ENCODE assay signal across 8 cellular contexts in genomic region chr3:195094211-195094921, GRCh38.
DNase-seq lines count a peak whose midpoint lies in the region; ATAC-seq and TF ChIP-seq lines count a peak whose summit lies in the region.

No MANE protein-coding gene starts in this region.

- no peak overlapping the region for H3K4me3 ChIP-seq in left ventricle myocardium inferior

- no peak overlapping the region for H3K4me3 Mint-ChIP-seq in activated CD8-positive, alpha-beta memory T cell treated with anti-CD3 and anti-CD28 coated beads, Interleukin-2, amount 10 ng/mL, durations not matched to agents 7 days and 5 days

- no peaks in the 10 kb centered on the region for H3K36me3 Mint-ChIP-seq in activated CD8-positive, alpha-beta memory T cell treated with anti-CD3 and anti-CD28 coated beads, Interleukin-2, amount 10 ng/mL, durations not matched to agents 7 days and 5 days

- H3K27me3 Mint-ChIP-seq in activated CD8-positive, alpha-beta memory T cell treated with anti-CD3 and anti-CD28 coated beads, Interleukin-2, amount 10 ng/mL, durations not matched to agents 7 days and 5 days, result peaks cover 2% of the 10 kb centered on the region

- H3K9me3 Mint-ChIP-seq in activated CD8-positive, alpha-beta memory T cell treated with anti-CD3 and anti-CD28 coated beads, Interleukin-2, amount 10 ng/mL, durations not matched to agents 7 days and 5 days (ENCODE audit: low read depth), result no peaks in the 10 kb centered on the region

- no peaks in the 10 kb centered on the region for H3K36me3 ChIP-seq in left ventricle myocardium inferior

- TF ChIP-seq CTCF in left ventricle myocardium inferior (IDR thresholded peaks at IDR 0.05; ENCODE audit: borderline replicate concordance), result no peak

- no peak overlapping the region for H3K27ac Mint-ChIP-seq in activated CD8-positive, alpha-beta memory T cell treated with anti-CD3 and anti-CD28 coated beads, Interleukin-2, amount 10 ng/mL, durations not matched to agents 7 days and 5 days

- H3K4me1 Mint-ChIP-seq in activated CD8-positive, alpha-beta memory T cell treated with anti-CD3 and anti-CD28 coated beads, Interleukin-2, amount 10 ng/mL, durations not matched to agents 7 days and 5 days, result peaks cover 2% of the 10 kb centered on the region

- no peak overlapping the region for H3K27ac ChIP-seq in left ventricle myocardium inferior (replicated peaks)

- H3K9me3 ChIP-seq in left ventricle myocardium inferior (replicated peaks), result no peaks in the 10 kb centered on the region

- no peaks in the 10 kb centered on the region for H3K27me3 ChIP-seq in left ventricle myocardium inferior (ENCODE audit: low read depth)

- CTCF ChIA-PET in activated CD8-positive, alpha-beta memory T cell treated with anti-CD3 and anti-CD28 coated beads, Interleukin-2, amount 10 ng/mL, durations not matched to agents 7 days and 5 days (lab: Charles Lee), result no interaction called here

- intact Hi-C loops in left ventricle myocardium inferior (cut with micrococcal nuclease), result no loop called here

- peak; percentile 75 for ATAC-seq in GM19455 (IDR thresholded peaks at IDR 0.05; ENCODE audit: unreplicated experiment)
- peak; percentile 88 for ATAC-seq in HG03432 (IDR thresholded peaks at IDR 0.05; ENCODE audit: unreplicated experiment)
- no peak for ATAC-seq in activated CD8-positive, alpha-beta memory T cell treated with anti-CD3 and anti-CD28 coated beads, Interleukin-2, amount 10 ng/mL, durations not matched to agents 7 days and 5 days

- peaks cover 18% of the 10 kb centered on the region for H3K4me1 ChIP-seq in left ventricle myocardium inferior

- DNase-seq in CD1c-positive myeloid dendritic cell (ENCODE audit: extremely low spot score) (peak; percentile 33), left ventricle myocardium inferior (peak; percentile 12), DMS114 treated with DMSO at 0.1 percent for 48 hours (lab: John Stamatoyannopoulos, UW; ENCODE audit: unreplicated experiment) (no peak), DMS53 treated with DMSO at 0.1 percent for 48 hours (lab: John Stamatoyannopoulos, UW; ENCODE audit: unreplicated experiment) (no peak), SW 1271 (lab: John Stamatoyannopoulos, UW) (no peak)
- DNase-seq in activated CD8-positive, alpha-beta memory T cell treated with anti-CD3 and anti-CD28 coated beads, Interleukin-2, amount 10 ng/mL, durations not matched to agents 7 days and 5 days, result no peak

Comparison
In these comparisons a context has a peak if more than half of its experiments do, and no peak if none do; other contexts are left out.
1. DNase-seq: peak in CD1c-positive myeloid dendritic cell (single experiment) and left ventricle myocardium inferior (single experiment); none in activated CD8-positive, alpha-beta memory T cell treated with anti-CD3 and anti-CD28 coated beads, Interleukin-2, amount 10 ng/mL, durations not matched to agents 7 days and 5 days (single experiment), DMS114 treated with DMSO at 0.1 percent for 48 hours (single experiment), DMS53 treated with DMSO at 0.1 percent for 48 hours (single experiment) and SW 1271 (0 of 2).